18 cellular contexts compared by ENCODE assay signal in the genomic region with DNA sequence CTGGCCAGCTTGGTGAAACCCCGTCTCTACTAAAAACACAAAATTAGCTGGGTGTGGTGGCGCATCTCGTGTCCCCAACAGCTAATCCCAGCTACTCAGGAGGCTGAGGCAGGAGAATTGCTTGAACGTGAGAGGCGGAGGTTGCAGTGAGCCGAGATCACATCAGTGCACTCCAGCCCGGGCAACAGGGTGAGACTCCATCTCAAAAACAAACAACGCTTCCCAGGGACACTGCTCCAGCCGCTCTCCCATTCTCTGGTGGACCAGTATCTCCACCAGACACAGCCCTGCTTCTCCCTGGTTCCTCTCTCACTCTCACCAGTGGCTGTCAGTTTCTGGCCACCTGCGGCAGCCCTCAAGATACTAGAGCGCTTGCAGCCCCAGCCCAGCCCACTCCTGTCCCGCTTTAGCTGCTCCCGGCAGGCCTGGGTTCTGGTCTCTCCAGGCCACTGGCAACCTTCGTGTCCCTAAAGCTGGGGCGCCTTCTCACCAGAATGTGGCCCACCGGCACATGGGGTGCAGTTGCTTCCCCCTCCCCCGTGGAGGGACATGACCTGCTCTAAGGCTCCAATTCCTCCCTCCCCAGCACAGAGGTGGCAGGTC. TPM values are rescaled to one million over a fixed set of nuclear protein-coding genes. Genes with fewer than 3 reads are reported as not detected.
DNase-seq lines count a peak whose midpoint lies in the region; ATAC-seq, FAIRE-seq and TF ChIP-seq lines count a peak whose summit lies in the region.
"Had no signal": no experiment of that assay in that cellular context is flagged by ENCODE, and none has a peak within 500 bp of the region (broad histone marks: within the 10 kb centered on the region; RNA-seq: fewer than 3 reads in every experiment).

No MANE protein-coding gene starts in this region.

- H3K9me3 ChIP-seq in Panc1 (ENCODE audit: control insufficient read depth, insufficient read depth, low read depth, low read length) (no peaks in the 10 kb centered on the region), kidney (ENCODE audit: control insufficient read depth in 1 of 2, low read length in 2 of 2) (no peaks in the 10 kb centered on the region), sigmoid colon (no peaks in the 10 kb centered on the region), Caco-2 (no peaks in the 10 kb centered on the region)
- H3K9me3 ChIP-seq: A549, BE2C had no signal

- no peak overlapping the region for H3K27ac Mint-ChIP-seq in Caco-2 (ENCODE audit: unreplicated experiment)
- H3K27ac Mint-ChIP-seq: CD4-positive, alpha-beta memory T cell; HFFc6 had no signal

- H3K36me3 Mint-ChIP-seq in Caco-2 (ENCODE audit: insufficient read depth, unreplicated experiment): peaks cover 10% of the 10 kb centered on the region

- BruUV-seq in Panc1 (replicated peaks; lab: Mats Ljungman, UMichigan) (no TSS peak), Caco-2 (replicated peaks; lab: Mats Ljungman, UMichigan) (no TSS peak)

- intact Hi-C loops in Panc1 (cut with micrococcal nuclease; ENCODE audit: unreplicated experiment): no loop called here
- intact Hi-C loops in kidney (cut with DNase I): no loop called here
- intact Hi-C loops in sigmoid colon (cut with DNase I): no loop called here
- intact Hi-C loops in Caco-2 (cut with micrococcal nuclease; ENCODE audit: unreplicated experiment): no loop called here

- ATAC-seq in Panc1: 0 out of 2 replicates have a peak, but pooled peaks have one; percentile 7
- ATAC-seq: A549, K562 had no signal

- TF ChIP-seq EP300 in sigmoid colon (IDR thresholded peaks at IDR 0.05): no peak

- no peaks in the 10 kb centered on the region for H3K27me3 ChIP-seq in Panc1 (ENCODE audit: control insufficient read depth, insufficient read depth, low read length)
- H3K27me3 ChIP-seq in sigmoid colon: no peaks in the 10 kb centered on the region
- H3K27me3 ChIP-seq in Caco-2 (replicated peaks; ENCODE audit: control insufficient read depth, insufficient read depth, low read length): no peaks in the 10 kb centered on the region
- H3K27me3 ChIP-seq: BE2C had no signal

- CTCF ChIA-PET in Panc1 (lab: Charles Lee) (no interaction called here), Caco-2 (lab: Charles Lee) (no interaction called here)

- no peak for TF ChIP-seq POLR2A in sigmoid colon (IDR thresholded peaks at IDR 0.05)

- no peak overlapping the region for H3K27ac ChIP-seq in Panc1 (ENCODE audit: low read length)
- H3K27ac ChIP-seq in kidney (ENCODE audit: low read depth in 2 of 2, low read length in 2 of 2): no peak overlapping the region
- H3K27ac ChIP-seq in sigmoid colon: no peak overlapping the region
- H3K27ac ChIP-seq: A549, C4-2B, GM23248 had no signal

- H3K9ac ChIP-seq in kidney (ENCODE audit: low read length in 2 of 2): no peak overlapping the region
- H3K9ac ChIP-seq: GM23248 had no signal

- no peak for TF ChIP-seq CTCF in Panc1 (IDR thresholded peaks at IDR 0.05)
- TF ChIP-seq CTCF in kidney (IDR thresholded peaks at IDR 0.05; ENCODE audit: borderline replicate concordance, extremely low read depth, insufficient read depth): no peak
- TF ChIP-seq CTCF in sigmoid colon (IDR thresholded peaks at IDR 0.05): no peak
- no peak for TF ChIP-seq CTCF in Caco-2 (IDR thresholded peaks at IDR 0.05; ENCODE audit: insufficient read depth in 1 of 2, low read depth in 1 of 2, low read length in 1 of 2, severe bottlenecking in 1 of 2, unreplicated experiment in 1 of 2)

- DNase-seq in Panc1 (ENCODE audit: low read depth, low spot score) (no peak), kidney (peak; percentile 68), sigmoid colon (peak; percentile 52), Caco-2 (no peak), HCEC 1CT (no peak), ureter (ENCODE audit: low spot score) (no peak)
- DNase-seq: BE2C; CD4-positive, alpha-beta memory T cell; DND-41; GDM1; GM23248; H7; HFFc6 had no signal

- H3K4me1 ChIP-seq in Panc1 (ENCODE audit: control insufficient read depth, insufficient read depth, low read length): no peaks in the 10 kb centered on the region
- peaks cover 3 to 9% of the 10 kb centered on the region in 2 donors for H3K4me1 ChIP-seq in kidney (ENCODE audit: control insufficient read depth in 1 of 2, insufficient read depth in 1 of 2, low read depth in 1 of 2, low read length in 2 of 2)
- H3K4me1 ChIP-seq in sigmoid colon: no peaks in the 10 kb centered on the region
- no peaks in the 10 kb centered on the region for H3K4me1 ChIP-seq in Caco-2
- H3K4me1 ChIP-seq: A549 had no signal

- POLR2A ChIA-PET in Panc1 (lab: Charles Lee) (no interaction called here), Caco-2 (lab: Charles Lee) (no interaction called here)

- H3K36me3 ChIP-seq in Panc1 (ENCODE audit: control insufficient read depth, insufficient read depth, low read length) (no peaks in the 10 kb centered on the region), kidney (ENCODE audit: control insufficient read depth in 1 of 2, insufficient read depth in 2 of 2, low read length in 2 of 2) (peaks cover 16 to 20% of the 10 kb centered on the region in 2 donors), sigmoid colon (peaks cover 0 to 81% (median 40%) of the 10 kb centered on the region in 4 donors), Caco-2 (ENCODE audit: control insufficient read depth, insufficient read depth, low read length) (no peaks in the 10 kb centered on the region)
- H3K36me3 ChIP-seq: BE2C had no signal

- in situ Hi-C loops in Panc1 (cut with HindIII; ENCODE audit: low pct_unique_long_range_greater_than_20kb, low sequenced_read_pairs): no loop called here

- H3K4me3 ChIP-seq in Panc1 (ENCODE audit: low read depth in 2 of 2, low read length in 2 of 2) (no peak overlapping the region), kidney (ENCODE audit: low read length in 2 of 2) (no peak overlapping the region), sigmoid colon (no peak overlapping the region), Caco-2 (ENCODE audit: low read depth, low read length) (no peak overlapping the region)
- H3K4me3 ChIP-seq: A549, GM23248, K562 had no signal

- 94 to 96% methylated on average over 17 of the region's 17 CpGs for WGBS in sigmoid colon, 2 donors

- H3K4me3 Mint-ChIP-seq in Caco-2 (ENCODE audit: unreplicated experiment): no peak overlapping the region
- H3K4me3 Mint-ChIP-seq: CD4-positive, alpha-beta memory T cell; HFFc6 had no signal

- H3K27me3 Mint-ChIP-seq in Caco-2 (ENCODE audit: insufficient read depth, unreplicated experiment): no peaks in the 10 kb centered on the region
- H3K27me3 Mint-ChIP-seq: CD4-positive, alpha-beta memory T cell had no signal

- no peak for FAIRE-seq in kidney (lab: Jason Lieb, UNC)
- FAIRE-seq: A549, GM12892, GM19239, K562 had no signal

- H3K9me3 Mint-ChIP-seq in Caco-2 (ENCODE audit: unreplicated experiment): no peaks in the 10 kb centered on the region
- H3K9me3 Mint-ChIP-seq: CD4-positive, alpha-beta memory T cell; HFFc6 had no signal

- H3K4me1 Mint-ChIP-seq in Caco-2 (ENCODE audit: low read depth, unreplicated experiment): no peaks in the 10 kb centered on the region

RNA-seq across cellular contexts. Expression of a gene that starts 20.9 kb away (rescaled TPM):
- 51.0 TPM for total RNA-seq in Panc1 (2021; ENCODE audit: unreplicated experiment)
- polyA plus RNA-seq in Panc1 (2012; ENCODE audit: insufficient read length): 32.2 TPM
- total RNA-seq in kidney: 42.4 TPM
- 28.8 TPM for polyA plus RNA-seq in kidney (ENCODE audit: insufficient read depth, low read depth, low replicate concordance)
- total RNA-seq in sigmoid colon: 10 to 100 TPM; 26.7 to 36.4 (median 31.2) TPM
- 10 to 100 TPM; 11.4 to 25.9 (median 13.2) TPM for polyA plus RNA-seq in sigmoid colon
- 44.3 and 48.5 TPM in 2 replicates for total RNA-seq in Caco-2 (2022)
- total RNA-seq in ureter: 54.0 TPM

RNA-seq across cellular contexts. Expression of a gene that starts 39.8 kb away (rescaled TPM):
- total RNA-seq in Panc1 (2021; ENCODE audit: unreplicated experiment): 52.0 TPM
- 45.1 TPM for polyA plus RNA-seq in Panc1 (2012; ENCODE audit: insufficient read length)
- total RNA-seq in kidney: 51.2 TPM
- 11.1 TPM for polyA plus RNA-seq in kidney (ENCODE audit: insufficient read depth, low read depth, low replicate concordance)
- total RNA-seq in sigmoid colon: 10 to 100 TPM; 21.6 to 32.5 (median 25.3) TPM
- polyA plus RNA-seq in sigmoid colon: 10 to 100 TPM; 12.0 to 16.0 (median 12.9) TPM
- total RNA-seq in Caco-2 (2022): 35.6 and 36.0 TPM in 2 replicates
- total RNA-seq in ureter: 50.2 TPM

RNA-seq across cellular contexts. Expression of a gene that starts 40.0 kb away (rescaled TPM):
- total RNA-seq in Panc1 (2021; ENCODE audit: unreplicated experiment) (3.0 TPM), kidney (8.2 TPM), sigmoid colon (1 to 10 TPM; 2.9 to 7.4 (median 6.6) TPM), Caco-2 (2022) (7.1 and 7.7 TPM in 2 replicates), ureter (6.1 TPM)
- 3.0 TPM for polyA plus RNA-seq in Panc1 (2012; ENCODE audit: insufficient read length)
- polyA plus RNA-seq in kidney (ENCODE audit: insufficient read depth, low read depth, low replicate concordance) (5.6 TPM), sigmoid colon (1 to 10 TPM; 1.8 to 9.0 (median 3.2) TPM)

RNA-seq across cellular contexts. Expression of a gene that starts 44.7 kb away (rescaled TPM):
- total RNA-seq in Panc1 (2021; ENCODE audit: unreplicated experiment): 35.5 TPM
- polyA plus RNA-seq in Panc1 (2012; ENCODE audit: insufficient read length): 37.1 TPM
- total RNA-seq in kidney: 7.0 TPM
- 49.5 TPM for polyA plus RNA-seq in kidney (ENCODE audit: insufficient read depth, low read depth, low replicate concordance)
- total RNA-seq in sigmoid colon: 1 to 10 TPM in 3 of 4 donors, not detected in 1; 6.1 to 8.6 (median 7.5) TPM
- 10 to 100 TPM in 1 of 3 donors, 1 to 10 TPM in 2; 2.7 to 10.8 (median 3.7) TPM for polyA plus RNA-seq in sigmoid colon
- total RNA-seq in Caco-2 (2022): 7.1 and 9.4 TPM in 2 replicates
- total RNA-seq in ureter: 9.6 TPM
- total RNA-seq: GM23248 had no signal
- polyA plus RNA-seq: GM23248 had no signal

Comparison
In these comparisons a context has a peak if more than half of its experiments do, and no peak if none do; other contexts are left out.
1. DNase-seq: peak in kidney (single experiment) and sigmoid colon (single experiment); none in Panc1 (single experiment), Caco-2 (0 of 2), HCEC 1CT (single experiment) and ureter (single experiment).